Comparison of ENCODE assay signal across 8 cellular contexts in genomic region chr7:38335490-38336135, GRCh38.
DNase-seq lines count a peak whose midpoint lies in the region; ATAC-seq, FAIRE-seq and TF ChIP-seq lines count a peak whose summit lies in the region.

No MANE protein-coding gene starts in this region.

- H2BK20ac ChIP-seq in IMR-90 (ENCODE audit: low read depth, low read length) = no peak overlapping the region

- no peak overlapping the region for H3K18ac ChIP-seq in IMR-90 (ENCODE audit: low read depth, low read length)

- no peaks in the 10 kb centered on the region for H3K9me3 ChIP-seq in IMR-90 (ENCODE audit: control insufficient read depth, insufficient read depth, low read length)
- no peaks in the 10 kb centered on the region for H3K9me3 ChIP-seq in pancreas
- H3K9me3 ChIP-seq in upper lobe of right lung = no peaks in the 10 kb centered on the region

- in situ Hi-C loops in G401 (cut with HindIII; ENCODE audit: low sequenced_read_pairs) (no loop called here), IMR-90 (cut with MboI; ENCODE audit: low sequenced_read_pairs) (loop anchor here (5.0 kb wide), 1 partner anchor 228 kb away; no protein-coding TSS in a partner anchor)

- intact Hi-C loops in IMR-90 (cut with micrococcal nuclease) = loop anchor here (5.0 kb wide), 2 partner anchors 118 to 228 kb away; no protein-coding TSS in a partner anchor
- intact Hi-C loops in pancreas (cut with DNase I) = no loop called here
- intact Hi-C loops in upper lobe of right lung (cut with DNase I) = no loop called here

- no peak for TF ChIP-seq POLR2A in IMR-90 (IDR thresholded peaks at IDR 0.05; ENCODE audit: low read depth, low read length)

- peak; percentile 78 for TF ChIP-seq RAD21 in IMR-90 (IDR thresholded peaks at IDR 0.05; ENCODE audit: low read length)

- CTCF ChIA-PET in IMR-90 (lab: Yijun Ruan, JAX) = interaction anchor here (0.6 to 3.7 kb wide), 26 partner anchors 8 to 955 kb away, joined by 3 to 35 read pairs (median 4); no protein-coding TSS in a partner anchor

- no peak overlapping the region for H2AK5ac ChIP-seq in IMR-90 (ENCODE audit: low read depth, low read length)

- dilution Hi-C loops in IMR-90 (cut with HindIII; ENCODE audit: low sequenced_read_pairs, unreplicated experiment) = no loop called here

- H2BK120ac ChIP-seq in IMR-90 (ENCODE audit: low read depth, low read length) = no peak overlapping the region

- H3K4me1 ChIP-seq in IMR-90 (ENCODE audit: control insufficient read depth, insufficient read depth, low read length) (peaks cover 2% of the 10 kb centered on the region; the same call in 1 of the 2 replicates), pancreas (peaks cover 0 to 13% (median 4%) of the 10 kb centered on the region in 3 donors), upper lobe of right lung (no peaks in the 10 kb centered on the region)

- H3K14ac ChIP-seq in IMR-90 (replicated peaks; ENCODE audit: low read depth, low read length) = no peak overlapping the region

- H3K23ac ChIP-seq in IMR-90 (ENCODE audit: low read depth, low read length) = no peak overlapping the region

- H4K5ac ChIP-seq in IMR-90 (ENCODE audit: low read depth, low read length) = no peak overlapping the region

- H3K36me3 ChIP-seq in IMR-90 (ENCODE audit: control insufficient read depth, insufficient read depth, low read length) (no peaks in the 10 kb centered on the region), pancreas (no peaks in the 10 kb centered on the region), upper lobe of right lung (no peaks in the 10 kb centered on the region)

- H3K79me1 ChIP-seq in IMR-90 (ENCODE audit: low read depth in 1 of 2, low read length in 2 of 2) = no peaks in the 10 kb centered on the region

- TF ChIP-seq CTCF in IMR-90 (conservative IDR thresholded peaks at IDR 0.05; ENCODE audit: low read depth, low read length) (peak; percentile 99), pancreas (IDR thresholded peaks at IDR 0.05) (peak; percentile 75 to 95 (median 95)), upper lobe of right lung (IDR thresholded peaks at IDR 0.05) (peak; percentile 92)

- H3K9me1 ChIP-seq in IMR-90 (ENCODE audit: insufficient read depth, low read length) = no peaks in the 10 kb centered on the region

- H4K8ac ChIP-seq in IMR-90 (ENCODE audit: low read depth in 2 of 2, low read length in 2 of 2) = peak overlapping the region in 1 of 2 experiments; percentile 36; a peak in 1 of 4 replicates

- H3K27me3 ChIP-seq in IMR-90 (ENCODE audit: control insufficient read depth, insufficient read depth, low read length) (no peaks in the 10 kb centered on the region), pancreas (no peaks in the 10 kb centered on the region), upper lobe of right lung (no peaks in the 10 kb centered on the region)

- no peak overlapping the region for H2BK5ac ChIP-seq in IMR-90 (ENCODE audit: low read depth, low read length, poor library complexity, severe bottlenecking)

- H2BK15ac ChIP-seq in IMR-90 (ENCODE audit: low read depth, low read length) = no peak overlapping the region

- 0 out of 2 replicates have a peak overlapping the region, but pooled peaks have one; percentile 26 for H3K4ac ChIP-seq in IMR-90 (ENCODE audit: low read depth, low read length)

- no peak overlapping the region for H4K91ac ChIP-seq in IMR-90 (ENCODE audit: insufficient read depth, low read depth, low read length)

- no peak overlapping the region for H3K4me2 ChIP-seq in IMR-90 (ENCODE audit: low read depth, low read length)

- H3K9ac ChIP-seq in IMR-90 (ENCODE audit: low read depth, low read length) = no peak overlapping the region

- DNase-seq in G401 (ENCODE audit: low spot score) (peak; percentile 56), IMR-90 (peak; percentile 94), SHP77 treated with DMSO at 0.1 percent for 48 hours (lab: John Stamatoyannopoulos, UW) (peak; percentile 78), activated gamma-delta T cell treated with Interleukin-2 at 50 U/mL for 16 hours (peak; percentile 84), glomerular endothelial cell (ENCODE audit: extremely low read depth, low read depth, low spot score) (peak; percentile 33), pancreas (peak; percentile 79 to 91 (median 89)), upper lobe of right lung (peak; percentile 91)

- POLR2A ChIA-PET in IMR-90 (lab: Charles Lee; ENCODE audit: unreplicated experiment) = no interaction called here

- BruUV-seq in IMR-90 (replicated peaks; lab: Mats Ljungman, UMichigan) = no TSS peak

- peak overlapping the region; percentile 65 for H2AFZ ChIP-seq in IMR-90 (replicated peaks; ENCODE audit: low read length, poor library complexity)

- no peak for FAIRE-seq in pancreas (lab: Jason Lieb, UNC)

- no peaks in the 10 kb centered on the region for H4K20me1 ChIP-seq in IMR-90 (ENCODE audit: insufficient read depth, low read length)

- H2AK9ac ChIP-seq in IMR-90 (replicated peaks; ENCODE audit: low read depth, low read length, poor library complexity) = no peak overlapping the region

- no peak overlapping the region for H3K56ac ChIP-seq in IMR-90 (ENCODE audit: extremely low read depth, insufficient read depth, low read length)

- no peak overlapping the region for H3K4me3 ChIP-seq in IMR-90 (ENCODE audit: insufficient read depth, low read depth, low read length)
- H3K4me3 ChIP-seq in pancreas = peak overlapping the region in 1 of 4 donors; percentile 11
- H3K4me3 ChIP-seq in upper lobe of right lung = peak overlapping the region; percentile 19

- no peak overlapping the region for H3K27ac ChIP-seq in IMR-90 (ENCODE audit: insufficient read depth, low read length)
- peak overlapping the region in 3 of 4 donors; percentile 26 to 60 (median 41) for H3K27ac ChIP-seq in pancreas
- H3K27ac ChIP-seq in upper lobe of right lung = peak overlapping the region; percentile 53

- WGBS in IMR-90 (ENCODE audit: extremely low coverage in 2 of 2, insufficient read length in 1 of 2), 2 experiments = 53% methylated on average over 3 of the region's 7 CpGs; no CpG with 5 or more reads in 1 of the 2 experiments
- 43 to 47% methylated on average over 7 of the region's 7 CpGs for WGBS in pancreas, 2 donors

- ATAC-seq in GM21576 (IDR thresholded peaks at IDR 0.05; ENCODE audit: unreplicated experiment) (peak; percentile 96), IMR-90 (ENCODE audit: low read depth) (peak; percentile 99), pancreas (peak; percentile 97 to 99 (median 98)), upper lobe of right lung (peak; percentile 99)

TF ChIP-seq in IMR-90, 13 proteins besides CTCF, POLR2A, EP300 and RAD21:
- TF ChIP-seq MAZ (IDR thresholded peaks at IDR 0.05; ENCODE audit: borderline replicate concordance, low read depth, low read length) = peak; percentile 76; the same call in 1 of the 2 replicates
- peak; percentile 83 for TF ChIP-seq SMC3 (IDR thresholded peaks at IDR 0.05; ENCODE audit: low read depth, low read length)
- no peak for TF ChIP-seq NFE2L2 (IDR thresholded peaks at IDR 0.05; ENCODE audit: low read depth, low read length)
TF ChIP-seq in IMR-90: peak in this region for 2.

Comparison
In these comparisons a context has a peak if more than half of its experiments do, and no peak if none do; other contexts are left out.
1. DNase-seq: peak in every context shown above with its lines; median percentile 94 in IMR-90; 91 in upper lobe of right lung; 89 in pancreas; 84 in activated gamma-delta T cell treated with Interleukin-2 at 50 U/mL for 16 hours; 78 in SHP77 treated with DMSO at 0.1 percent for 48 hours; 56 in G401; 33 in glomerular endothelial cell.